In the genomic region with DNA sequence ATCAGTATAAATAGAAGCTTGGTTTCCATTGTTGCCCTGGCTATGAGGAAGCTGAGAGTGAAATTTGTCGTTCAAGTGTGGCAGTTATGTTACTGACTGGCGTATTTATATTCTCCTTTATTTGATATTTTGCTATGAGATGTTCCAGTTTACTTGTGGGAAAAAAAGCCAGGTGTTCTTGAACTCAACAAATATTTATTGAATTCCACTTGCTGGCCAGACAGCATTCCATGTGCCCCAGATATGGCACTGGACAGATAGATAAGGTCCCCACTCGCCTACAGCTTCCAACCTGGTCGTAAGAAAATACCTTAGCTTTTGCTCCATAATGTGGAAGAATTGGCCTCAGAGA, we compare ENCODE assay signal across 19 cellular contexts. TPM values are rescaled to one million over a fixed set of nuclear protein-coding genes. Genes with fewer than 3 reads are reported as not detected.
A peak's percentile ranks its signal among the peaks of the same experiment; 100 is the strongest.
DNase-seq lines count a peak whose midpoint lies in the region; ATAC-seq and TF ChIP-seq lines count a peak whose summit lies in the region.
"Had no signal": no experiment of that assay in that cellular context is flagged by ENCODE, and none has a peak within 500 bp of the region (broad histone marks: within the 10 kb centered on the region; RNA-seq: fewer than 3 reads in every experiment).

No MANE protein-coding gene starts in this region.

- no peaks in the 10 kb centered on the region for H3K36me3 Mint-ChIP-seq in activated T-helper 17 cell treated with anti-CD3 and anti-CD28 coated beads, Interleukin-2, amount 50 U/mL, for 72 hours (ENCODE audit: low read depth)

- no peaks in the 10 kb centered on the region for H3K4me1 Mint-ChIP-seq in activated T-helper 17 cell treated with anti-CD3 and anti-CD28 coated beads, Interleukin-2, amount 50 U/mL, for 72 hours
- H3K4me1 Mint-ChIP-seq: central memory CD8-positive, alpha-beta T cell; neural progenitor cell had no signal

- no peaks in the 10 kb centered on the region for H3K27me3 Mint-ChIP-seq in activated T-helper 17 cell treated with anti-CD3 and anti-CD28 coated beads, Interleukin-2, amount 50 U/mL, for 72 hours
- H3K27me3 Mint-ChIP-seq: activated naive CD8-positive, alpha-beta T cell; stimulated activated memory B cell treated with anti-CD40 and anti-IgM and Interleukin-4, amounts not matched to agents 10 μg/mL and 1 μg/mL and 100 μg/mL, for 72 hours had no signal

- 50% methylated on average over 4 of the region's 4 CpGs for WGBS in hepatocyte (ENCODE audit: low lambda C conversion rate, missing lambda C conversion rate)
- 36% methylated on average over 4 of the region's 4 CpGs for WGBS in prostate gland

- no peaks in the 10 kb centered on the region for H3K9me3 ChIP-seq in hepatocyte (ENCODE audit: low read depth)
- H3K9me3 ChIP-seq in prostate gland = no peaks in the 10 kb centered on the region
- H3K9me3 ChIP-seq: testis had no signal

- H3K9me2 ChIP-seq in hepatocyte (replicated peaks; ENCODE audit: insufficient read depth) = no peaks in the 10 kb centered on the region

- H3K27ac Mint-ChIP-seq in activated T-helper 17 cell treated with anti-CD3 and anti-CD28 coated beads, Interleukin-2, amount 50 U/mL, for 72 hours = no peak overlapping the region
- H3K27ac Mint-ChIP-seq: activated naive CD8-positive, alpha-beta T cell; activated T-helper 1 cell treated with anti-CD3 and anti-CD28 coated beads, Interleukin-12 subunit alpha, Interleukin-12 subunit beta, Interleukin-2, Interleukin-4 antibody, amounts not matched to agents 30 ng/mL and 10 ng/mL and 1 ng/mL, durations not matched to agents 14 hours and 24 hours and 36 hours; neural progenitor cell; stimulated activated memory B cell treated with anti-CD40 and anti-IgM and Interleukin-4, amounts not matched to agents 10 μg/mL and 1 μg/mL and 100 μg/mL, for 72 hours; T-helper 1 cell treated with Interleukin-12 subunit alpha and Interleukin-12 subunit beta and Interleukin-4 antibody, amounts not matched to agents 30 μg/mL and 1 μg/mL, for 36 hours had no signal

- H3K9me3 Mint-ChIP-seq in activated T-helper 17 cell treated with anti-CD3 and anti-CD28 coated beads, Interleukin-2, amount 50 U/mL, for 72 hours = no peaks in the 10 kb centered on the region
- H3K9me3 Mint-ChIP-seq: activated T-helper 1 cell treated with anti-CD3 and anti-CD28 coated beads, Interleukin-12 subunit alpha, Interleukin-12 subunit beta, Interleukin-2, Interleukin-4 antibody, amounts not matched to agents 30 ng/mL and 10 ng/mL and 1 ng/mL, durations not matched to agents 14 hours and 24 hours and 36 hours; central memory CD8-positive, alpha-beta T cell; T-helper 1 cell treated with Interleukin-12 subunit alpha and Interleukin-12 subunit beta and Interleukin-4 antibody, amounts not matched to agents 30 μg/mL and 1 μg/mL, for 36 hours had no signal

- no peak for TF ChIP-seq CTCF in LNCaP clone FGC (IDR thresholded peaks at IDR 0.05; ENCODE audit: control insufficient read depth, extremely low read depth, insufficient read depth)
- TF ChIP-seq CTCF in hepatocyte (IDR thresholded peaks at IDR 0.05; ENCODE audit: poor library complexity) = no peak
- TF ChIP-seq CTCF in prostate gland (IDR thresholded peaks at IDR 0.05) = peak in 1 of 4 experiments; percentile 17

- intact Hi-C loops in prostate gland (cut with DNase I) = no loop called here

- DNase-seq in DMS153 (lab: John Stamatoyannopoulos, UW) = peak; percentile 76
- DNase-seq in LNCaP clone FGC (ENCODE audit: low read depth) = peak; percentile 96
- no peak for DNase-seq in hepatocyte (ENCODE audit: low spot score)
- DNase-seq in prostate gland (ENCODE audit: low spot score) = peak; percentile 63
- DNase-seq in NCI-H345 (lab: John Stamatoyannopoulos, UW) = no peak
- DNase-seq in cerebellar nuclear complex (lab: John Stamatoyannopoulos, UW) = no peak
- DNase-seq: activated CD4-positive, alpha-beta T cell treated with anti-CD3 and anti-CD28 coated beads for 4 hours; head of caudate nucleus; left ventricle myocardium inferior; NCI-H1930; NCI-H446; testis had no signal

- H3K4me3 ChIP-seq in LNCaP clone FGC (ENCODE audit: low read depth, low read length) (no peak overlapping the region), hepatocyte (no peak overlapping the region), prostate gland (no peak overlapping the region)
- H3K4me3 ChIP-seq: left ventricle myocardium inferior, neural progenitor cell, testis had no signal

- H3K4me3 Mint-ChIP-seq in activated T-helper 17 cell treated with anti-CD3 and anti-CD28 coated beads, Interleukin-2, amount 50 U/mL, for 72 hours = no peak overlapping the region
- H3K4me3 Mint-ChIP-seq: activated naive CD8-positive, alpha-beta T cell; activated T-helper 1 cell treated with anti-CD3 and anti-CD28 coated beads, Interleukin-12 subunit alpha, Interleukin-12 subunit beta, Interleukin-2, Interleukin-4 antibody, amounts not matched to agents 30 ng/mL and 10 ng/mL and 1 ng/mL, durations not matched to agents 14 hours and 24 hours and 36 hours; central memory CD8-positive, alpha-beta T cell; neural progenitor cell; stimulated activated memory B cell treated with anti-CD40 and anti-IgM and Interleukin-4, amounts not matched to agents 10 μg/mL and 1 μg/mL and 100 μg/mL, for 72 hours; T-helper 1 cell treated with Interleukin-12 subunit alpha and Interleukin-12 subunit beta and Interleukin-4 antibody, amounts not matched to agents 30 μg/mL and 1 μg/mL, for 36 hours had no signal

- TF ChIP-seq POLR2A in prostate gland (IDR thresholded peaks at IDR 0.05) = no peak

- no peak overlapping the region for H2AFZ ChIP-seq in hepatocyte
- H2AFZ ChIP-seq: neural progenitor cell had no signal

- H3K4me1 ChIP-seq in hepatocyte (ENCODE audit: insufficient read depth) = peaks cover 7% of the 10 kb centered on the region
- H3K4me1 ChIP-seq in prostate gland (replicated peaks) = peaks cover 26% of the 10 kb centered on the region
- H3K4me1 ChIP-seq: left ventricle myocardium inferior, neural progenitor cell, testis had no signal

- no peak for ATAC-seq in activated T-helper 17 cell treated with anti-CD3 and anti-CD28 coated beads, Interleukin-2, amount 50 U/mL, for 72 hours (replicated peaks)
- ATAC-seq: stimulated activated memory B cell treated with anti-CD40 and anti-IgM and Interleukin-4, amounts not matched to agents 10 μg/mL and 1 μg/mL and 100 μg/mL, for 72 hours had no signal

- H4K20me1 ChIP-seq in hepatocyte (ENCODE audit: insufficient read depth, poor library complexity, severe bottlenecking) = no peaks in the 10 kb centered on the region

- peaks cover 82% of the 10 kb centered on the region for H3K79me2 ChIP-seq in hepatocyte

- peak overlapping the region; percentile 52 for H3K4me2 ChIP-seq in hepatocyte
- H3K4me2 ChIP-seq: neural progenitor cell had no signal

- H3K27me3 ChIP-seq in hepatocyte (no peaks in the 10 kb centered on the region), prostate gland (replicated peaks; ENCODE audit: insufficient read depth) (no peaks in the 10 kb centered on the region)
- H3K27me3 ChIP-seq: neural progenitor cell, testis had no signal

- H3K27ac ChIP-seq in hepatocyte (peak overlapping the region; percentile 75), prostate gland (peak overlapping the region; percentile 48 to 82)
- H3K27ac ChIP-seq: left ventricle myocardium inferior, neural progenitor cell, testis had no signal

- no peaks in the 10 kb centered on the region for H3K36me3 ChIP-seq in hepatocyte (replicated peaks; ENCODE audit: insufficient read depth, low read depth)
- H3K36me3 ChIP-seq in prostate gland = no peaks in the 10 kb centered on the region
- H3K36me3 ChIP-seq: left ventricle myocardium inferior, neural progenitor cell had no signal

RNA-seq across cellular contexts. Expression of gene NEDD4L, which starts 44.7 kb away (rescaled TPM):
- total RNA-seq in hepatocyte (139 and 140 TPM in 2 replicates), prostate gland (100 to 1,000 TPM; 280 to 420 TPM)
- polyA plus RNA-seq in hepatocyte = 104 and 122 TPM in 2 replicates
- 1 to 10 TPM; 6.5 to 8.0 TPM for total RNA-seq in activated T-helper 17 cell treated with anti-CD3 and anti-CD28 coated beads, Interleukin-2, amount 50 U/mL, for 72 hours

Comparison
In these comparisons a context has a peak if more than half of its experiments do, and no peak if none do; other contexts are left out.
1. DNase-seq: peak in DMS153 (single experiment), LNCaP clone FGC (single experiment) and prostate gland (single experiment); none in hepatocyte (single experiment), NCI-H345 (single experiment) and cerebellar nuclear complex (0 of 2).
2. RNA of gene NEDD4L, which starts 44.7 kb away (total RNA-seq): 280 to 420 TPM in prostate gland and 139 to 140 TPM in hepatocyte; 6.5 to 8.0 TPM in activated T-helper 17 cell treated with anti-CD3 and anti-CD28 coated beads, Interleukin-2, amount 50 U/mL, for 72 hours; every median in the first group is over 10 times any median in the second.